Comparison of ENCODE assay signal across 32 cellular contexts in the genomic region with DNA sequence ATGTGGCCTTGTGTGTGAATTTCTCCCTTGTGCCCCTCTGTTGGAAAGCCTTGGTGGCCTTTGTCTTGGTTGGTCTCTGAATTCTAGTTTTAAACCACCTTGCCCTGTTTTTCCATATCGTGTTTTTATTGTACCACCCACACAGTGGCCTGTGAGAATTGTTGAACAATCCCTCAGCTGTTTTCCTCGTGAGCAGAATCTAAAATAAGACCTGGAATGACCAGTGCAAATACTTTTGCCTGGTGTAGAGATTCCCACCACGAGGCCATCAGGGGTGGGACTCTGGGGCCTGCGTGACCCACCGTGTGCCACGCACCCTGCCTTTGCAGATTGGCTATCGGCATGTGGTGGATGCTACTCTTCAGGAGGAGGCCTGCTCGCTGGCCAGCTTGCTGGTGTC. TPM values are rescaled to one million over a fixed set of nuclear protein-coding genes. Genes with fewer than 3 reads are reported as not detected.
DNase-seq lines count a peak whose midpoint lies in the region; ATAC-seq and TF ChIP-seq lines count a peak whose summit lies in the region.
"Had no signal": no experiment of that assay in that cellular context is flagged by ENCODE, and none has a peak within 500 bp of the region (broad histone marks: within the 10 kb centered on the region; RNA-seq: fewer than 3 reads in every experiment).

No MANE protein-coding gene starts in this region.

- peaks cover 20% of the 10 kb centered on the region for H3K36me3 ChIP-seq in CD8-positive, alpha-beta T cell (ENCODE audit: insufficient read depth, low read length)

- H3K27me3 Mint-ChIP-seq in activated CD8-positive, alpha-beta memory T cell treated with anti-CD3 and anti-CD28 coated beads, Interleukin-2, amount 10 ng/mL, durations not matched to agents 7 days and 5 days, result no peaks in the 10 kb centered on the region
- H3K27me3 Mint-ChIP-seq in CD8-positive, alpha-beta T cell (ENCODE audit: low read depth), result no peaks in the 10 kb centered on the region
- H3K27me3 Mint-ChIP-seq in endothelial cell (ENCODE audit: unreplicated experiment) (peaks cover 2% of the 10 kb centered on the region), osteocyte (ENCODE audit: unreplicated experiment) (no peaks in the 10 kb centered on the region)
- H3K27me3 Mint-ChIP-seq: brain; natural killer cell treated with Interleukin-12 subunit alpha and Interleukin-12 subunit beta and Interleukin-15 and Interleukin-18, amount 100 ng/mL, for 72 hours had no signal

- CTCF ChIA-PET in activated CD8-positive, alpha-beta memory T cell treated with anti-CD3 and anti-CD28 coated beads, Interleukin-2, amount 10 ng/mL, durations not matched to agents 7 days and 5 days (lab: Charles Lee), result no interaction called here
- CTCF ChIA-PET in CD8-positive, alpha-beta T cell (lab: Charles Lee), result no interaction called here

- no peak overlapping the region for H3K27ac ChIP-seq in CD8-positive, alpha-beta T cell (ENCODE audit: low read depth, low read length)
- H3K27ac ChIP-seq: A549, parathyroid adenoma, right atrium auricular region, stomach, tibial artery had no signal

- TF ChIP-seq CTCF in CD8-positive, alpha-beta T cell (IDR thresholded peaks at IDR 0.05), result no peak
- TF ChIP-seq CTCF in endothelial cell (IDR thresholded peaks at IDR 0.05; ENCODE audit: unreplicated experiment), result no peak
- TF ChIP-seq CTCF in osteocyte (IDR thresholded peaks at IDR 0.05), result no peak

- peak overlapping the region; percentile 3 for H3K27ac Mint-ChIP-seq in activated CD8-positive, alpha-beta memory T cell treated with anti-CD3 and anti-CD28 coated beads, Interleukin-2, amount 10 ng/mL, durations not matched to agents 7 days and 5 days
- H3K27ac Mint-ChIP-seq in CD8-positive, alpha-beta T cell, result peak overlapping the region; percentile 60
- H3K27ac Mint-ChIP-seq in endothelial cell (ENCODE audit: unreplicated experiment), result peak overlapping the region; percentile 31
- H3K27ac Mint-ChIP-seq in osteocyte (ENCODE audit: unreplicated experiment), result peak overlapping the region; percentile 12
- H3K27ac Mint-ChIP-seq: GM23338; natural killer cell treated with Interleukin-12 subunit alpha and Interleukin-12 subunit beta and Interleukin-15 and Interleukin-18, amount 100 ng/mL, for 72 hours had no signal

- DNase-seq in activated CD8-positive, alpha-beta memory T cell treated with anti-CD3 and anti-CD28 coated beads, Interleukin-2, amount 10 ng/mL, durations not matched to agents 7 days and 5 days, result no peak
- DNase-seq in activated CD8-positive, alpha-beta memory T cell treated with anti-CD3 and anti-CD28 coated beads, Interleukin-2, amount 50 U/mL, for 4 hours, result no peak
- DNase-seq in CD8-positive, alpha-beta T cell, result no peak
- DNase-seq in endothelial cell (ENCODE audit: low spot score) (no peak), osteocyte (ENCODE audit: extremely low spot score, unreplicated experiment) (no peak), superior temporal gyrus (ENCODE audit: extremely low spot score) (no peak)
- no peak for DNase-seq in activated T-cell treated with anti-CD3 and anti-CD28 coated beads, Interleukin-2, amount 50 U/mL, for 48 hours
- DNase-seq: activated effector memory CD4-positive, alpha-beta T cell treated with anti-CD3 and anti-CD28 coated beads, Interleukin-2, amount 50 U/mL, for 16 hours; dermis blood vessel endothelial cell; EL; foreskin fibroblast; heart right ventricle; Kasumi-1; kidney; midbrain; NCI-H1417 treated with DMSO at 0.1 percent for 48 hours; NCI-H2081 treated with DMSO at 0.1 percent for 48 hours; NCI-H2227 treated with DMSO at 0.1 percent for 48 hours; NCI-H69; SHP77; stimulated activated CD4-positive, alpha-beta T cell treated with anti-CD3 and anti-CD28 coated beads, Interleukin-1b, Interleukin-23, amount 100 ng/mL, for 48 hours; stomach; tibial artery had no signal

- peaks cover 3% of the 10 kb centered on the region for H3K9me3 Mint-ChIP-seq in activated CD8-positive, alpha-beta memory T cell treated with anti-CD3 and anti-CD28 coated beads, Interleukin-2, amount 10 ng/mL, durations not matched to agents 7 days and 5 days (ENCODE audit: low read depth)
- H3K9me3 Mint-ChIP-seq in CD8-positive, alpha-beta T cell, result no peaks in the 10 kb centered on the region
- H3K9me3 Mint-ChIP-seq in endothelial cell (ENCODE audit: unreplicated experiment) (no peaks in the 10 kb centered on the region), osteocyte (ENCODE audit: unreplicated experiment) (no peaks in the 10 kb centered on the region)
- H3K9me3 Mint-ChIP-seq: natural killer cell treated with Interleukin-12 subunit alpha and Interleukin-12 subunit beta and Interleukin-15 and Interleukin-18, amount 100 ng/mL, for 72 hours had no signal

- ATAC-seq in activated CD8-positive, alpha-beta memory T cell treated with anti-CD3 and anti-CD28 coated beads, Interleukin-2, amount 10 ng/mL, durations not matched to agents 7 days and 5 days, result no peak
- ATAC-seq in CD8-positive, alpha-beta T cell, result no peak
- no peak for ATAC-seq in HG03354 (IDR thresholded peaks at IDR 0.05; ENCODE audit: poor library complexity, severe bottlenecking, unreplicated experiment)
- ATAC-seq: A549; GM23338; heart right ventricle; natural killer cell treated with Interleukin-12 subunit alpha and Interleukin-12 subunit beta and Interleukin-15 and Interleukin-18, amount 100 ng/mL, for 72 hours; Panc1 had no signal

- H3K4me3 Mint-ChIP-seq in activated CD8-positive, alpha-beta memory T cell treated with anti-CD3 and anti-CD28 coated beads, Interleukin-2, amount 10 ng/mL, durations not matched to agents 7 days and 5 days, result no peak overlapping the region
- no peak overlapping the region for H3K4me3 Mint-ChIP-seq in CD8-positive, alpha-beta T cell
- H3K4me3 Mint-ChIP-seq in endothelial cell (ENCODE audit: unreplicated experiment) (peak overlapping the region; percentile 77), osteocyte (ENCODE audit: unreplicated experiment) (no peak overlapping the region)
- H3K4me3 Mint-ChIP-seq: brain; GM23338; natural killer cell treated with Interleukin-12 subunit alpha and Interleukin-12 subunit beta and Interleukin-15 and Interleukin-18, amount 100 ng/mL, for 72 hours had no signal

- peaks cover 14% of the 10 kb centered on the region for H3K4me1 ChIP-seq in CD8-positive, alpha-beta T cell (ENCODE audit: insufficient read depth, low read length)
- H3K4me1 ChIP-seq: A549 had no signal

- peaks cover 25% of the 10 kb centered on the region for H3K4me1 Mint-ChIP-seq in activated CD8-positive, alpha-beta memory T cell treated with anti-CD3 and anti-CD28 coated beads, Interleukin-2, amount 10 ng/mL, durations not matched to agents 7 days and 5 days
- H3K4me1 Mint-ChIP-seq in CD8-positive, alpha-beta T cell (ENCODE audit: low read depth), result peaks cover 28% of the 10 kb centered on the region
- H3K4me1 Mint-ChIP-seq in endothelial cell (ENCODE audit: unreplicated experiment) (peaks cover 20% of the 10 kb centered on the region), osteocyte (ENCODE audit: unreplicated experiment) (peaks cover 31% of the 10 kb centered on the region)
- H3K4me1 Mint-ChIP-seq: GM23338 had no signal

- peaks cover 45% of the 10 kb centered on the region for H3K36me3 Mint-ChIP-seq in activated CD8-positive, alpha-beta memory T cell treated with anti-CD3 and anti-CD28 coated beads, Interleukin-2, amount 10 ng/mL, durations not matched to agents 7 days and 5 days
- peaks cover 70% of the 10 kb centered on the region for H3K36me3 Mint-ChIP-seq in CD8-positive, alpha-beta T cell
- peaks cover 39% of the 10 kb centered on the region for H3K36me3 Mint-ChIP-seq in endothelial cell (ENCODE audit: low read depth, unreplicated experiment)
- H3K36me3 Mint-ChIP-seq in osteocyte (ENCODE audit: unreplicated experiment), result peaks cover 43% of the 10 kb centered on the region

- intact Hi-C loops in CD8-positive, alpha-beta T cell (cut with DNase I, micrococcal nuclease), result no loop called here

- POLR2A ChIA-PET in CD8-positive, alpha-beta T cell (lab: Charles Lee), result interaction anchor here (0.9 kb wide), 1 partner anchor 24 kb away, joined by 3 read pairs; no protein-coding TSS in a partner anchor

- H3K27me3 ChIP-seq in CD8-positive, alpha-beta T cell (ENCODE audit: insufficient read depth, low read length), result no peaks in the 10 kb centered on the region
- H3K27me3 ChIP-seq: esophagus muscularis mucosa, heart right ventricle, right atrium auricular region, stomach, tibial artery had no signal

- no peaks in the 10 kb centered on the region for H3K9me3 ChIP-seq in CD8-positive, alpha-beta T cell (ENCODE audit: low read length)
- H3K9me3 ChIP-seq: A549, esophagus muscularis mucosa, stomach, tibial artery had no signal

- H3K4me3 ChIP-seq in CD8-positive, alpha-beta T cell (ENCODE audit: low read depth, low read length), result no peak overlapping the region
- H3K4me3 ChIP-seq: A549, esophagus muscularis mucosa, GM23338, heart right ventricle, right atrium auricular region, stomach, tibial artery had no signal

RNA-seq across cellular contexts. Expression of gene CLEC3B, which starts 19.0 kb away (rescaled TPM):
- total RNA-seq in activated CD8-positive, alpha-beta memory T cell treated with anti-CD3 and anti-CD28 coated beads, Interleukin-2, amount 10 ng/mL, durations not matched to agents 7 days and 5 days, result not detected
- total RNA-seq in CD8-positive, alpha-beta T cell, result under 1 TPM in 1 of 2 experiments, not detected in 1; 0.38 TPM
- total RNA-seq in endothelial cell (ENCODE audit: unreplicated experiment), result 0.41 TPM
- 166 and 181 TPM in 2 replicates for total RNA-seq in osteocyte
- total RNA-seq: GM23338; natural killer cell treated with Interleukin-12 subunit alpha and Interleukin-12 subunit beta and Interleukin-15 and Interleukin-18, amount 100 ng/mL, for 72 hours had no signal

RNA-seq across cellular contexts. Expression of gene EXOSC7, which starts 31.0 kb away (rescaled TPM):
- total RNA-seq in activated CD8-positive, alpha-beta memory T cell treated with anti-CD3 and anti-CD28 coated beads, Interleukin-2, amount 10 ng/mL, durations not matched to agents 7 days and 5 days, result 10 to 100 TPM; 51.3 to 66.1 TPM
- 10 to 100 TPM; 35.2 to 39.3 TPM for total RNA-seq in CD8-positive, alpha-beta T cell
- total RNA-seq in endothelial cell (ENCODE audit: unreplicated experiment), result 33.2 TPM
- total RNA-seq in osteocyte, result 36.7 and 39.8 TPM in 2 replicates

RNA-seq across cellular contexts. Expression of gene ZDHHC3, which starts 31.1 kb away (rescaled TPM):
- total RNA-seq in activated CD8-positive, alpha-beta memory T cell treated with anti-CD3 and anti-CD28 coated beads, Interleukin-2, amount 10 ng/mL, durations not matched to agents 7 days and 5 days, result 10 to 100 TPM; 54.0 to 54.9 TPM
- 10 to 100 TPM; 42.2 to 42.4 TPM for total RNA-seq in CD8-positive, alpha-beta T cell
- total RNA-seq in endothelial cell (ENCODE audit: unreplicated experiment) (135 TPM), osteocyte (90.3 and 96.6 TPM in 2 replicates)

Comparison
In these comparisons a context has a peak if more than half of its experiments do, and no peak if none do; other contexts are left out.
1. H3K27ac Mint-ChIP-seq: peak in every context shown above with its lines; median percentile 60 in CD8-positive, alpha-beta T cell; 31 in endothelial cell; 12 in osteocyte; 3 in activated CD8-positive, alpha-beta memory T cell treated with anti-CD3 and anti-CD28 coated beads, Interleukin-2, amount 10 ng/mL, durations not matched to agents 7 days and 5 days.
2. RNA of gene CLEC3B, which starts 19.0 kb away (total RNA-seq): 166 to 181 TPM in osteocyte; 0.41 TPM in endothelial cell (single experiment), 0.38 TPM in CD8-positive, alpha-beta T cell and not detected in activated CD8-positive, alpha-beta memory T cell treated with anti-CD3 and anti-CD28 coated beads, Interleukin-2, amount 10 ng/mL, durations not matched to agents 7 days and 5 days; every median in the first group is over 100 times any median in the second.